8 cellular contexts compared by ENCODE assay signal in genomic region chr21:33403128-33403785, GRCh38. TPM values are rescaled to one million over a fixed set of nuclear protein-coding genes. Genes with fewer than 3 reads are reported as not detected.
DNase-seq lines count a peak whose midpoint lies in the region; ATAC-seq and TF ChIP-seq lines count a peak whose summit lies in the region.

Gene IFNGR2, plus strand, starts transcription at chr21:33403413. Its CDS starts 131 bp downstream, at chr21:33403544.

- no peaks in the 10 kb centered on the region for H3K9me3 ChIP-seq in HUES6 (ENCODE audit: control insufficient read depth, insufficient read depth, low read depth, low read length)
- H3K9me3 ChIP-seq in stomach = no peaks in the 10 kb centered on the region

- peak; percentile 69 for ATAC-seq in effector memory CD8-positive, alpha-beta T cell (replicated peaks)
- ATAC-seq in memory B cell (ENCODE audit: low read depth) = peak; percentile 67
- no peak for ATAC-seq in GM18502 (IDR thresholded peaks at IDR 0.05; ENCODE audit: poor library complexity, unreplicated experiment)

- peaks cover 0 to 8% of the 10 kb centered on the region in 2 donors for H3K4me1 Mint-ChIP-seq in effector memory CD8-positive, alpha-beta T cell (ENCODE audit: low read depth in 2 of 2)
- peaks cover 43% of the 10 kb centered on the region for H3K4me1 Mint-ChIP-seq in memory B cell

- TF ChIP-seq CTCF in stomach (IDR thresholded peaks at IDR 0.05) = no peak

- no peak within 1 kb of the TSS for H3K27ac Mint-ChIP-seq in effector memory CD8-positive, alpha-beta T cell
- H3K27ac Mint-ChIP-seq in memory B cell = peak within 1 kb of the TSS; percentile 93

- peak within 1 kb of the TSS; percentile 63 to 73 for H3K4me3 Mint-ChIP-seq in effector memory CD8-positive, alpha-beta T cell
- H3K4me3 Mint-ChIP-seq in memory B cell = peak within 1 kb of the TSS; percentile 100

- no peaks in the 10 kb centered on the region for H3K9me3 Mint-ChIP-seq in effector memory CD8-positive, alpha-beta T cell
- H3K9me3 Mint-ChIP-seq in memory B cell = no peaks in the 10 kb centered on the region

- no peaks in the 10 kb centered on the region for H3K27me3 ChIP-seq in HUES6 (ENCODE audit: control insufficient read depth, insufficient read depth, low read length)
- H3K27me3 ChIP-seq in stomach = no peaks in the 10 kb centered on the region

- peak within 1 kb of the TSS; percentile 77 for H3K4me3 ChIP-seq in HUES6 (ENCODE audit: low read depth, low read length)
- peak within 1 kb of the TSS; percentile 64 to 92 (median 86) for H3K4me3 ChIP-seq in stomach

- no peak for TF ChIP-seq EP300 in stomach (IDR thresholded peaks at IDR 0.05)

- no peaks in the 10 kb centered on the region; the same call in 1 of the 2 replicates for H3K36me3 ChIP-seq in HUES6 (ENCODE audit: control insufficient read depth, insufficient read depth, low read length)
- no peaks in the 10 kb centered on the region for H3K36me3 ChIP-seq in stomach

- TF ChIP-seq POLR2A in stomach (IDR thresholded peaks at IDR 0.05) = no peak

- H3K27me3 Mint-ChIP-seq in effector memory CD8-positive, alpha-beta T cell = peaks cover 33 to 69% of the 10 kb centered on the region in 2 donors
- H3K27me3 Mint-ChIP-seq in memory B cell = no peaks in the 10 kb centered on the region

- H3K4me1 ChIP-seq in HUES6 (ENCODE audit: control insufficient read depth, insufficient read depth, low read length) (peaks cover 14% of the 10 kb centered on the region), stomach (peaks cover 20 to 47% (median 41%) of the 10 kb centered on the region in 4 donors)

- H3K36me3 Mint-ChIP-seq in effector memory CD8-positive, alpha-beta T cell (ENCODE audit: insufficient read depth) = peaks cover 9% of the 10 kb centered on the region
- H3K36me3 Mint-ChIP-seq in memory B cell = peaks cover 17% of the 10 kb centered on the region

- H3K27ac ChIP-seq in HUES6 (ENCODE audit: low read depth, low read length) = peak within 1 kb of the TSS; percentile 69; the same call in 1 of the 2 replicates
- peak within 1 kb of the TSS; percentile 95 to 97 (median 97) for H3K27ac ChIP-seq in stomach

- intact Hi-C loops in stomach (cut with DNase I; ENCODE audit: low total_unique reads) = no loop called here

- peak within 1 kb of the TSS; percentile 62 for H3K9ac ChIP-seq in HUES6 (ENCODE audit: low read length)

- DNase-seq in NCI-H146 (lab: John Stamatoyannopoulos, UW) = peak; percentile 32
- no peak for DNase-seq in NCI-H146 treated with DMSO at 0.1 percent for 48 hours (lab: John Stamatoyannopoulos, UW; ENCODE audit: unreplicated experiment)
- DNase-seq in activated CD4-positive, alpha-beta T cell treated with anti-CD3 and anti-CD28 coated beads for 48 hours = peak; percentile 31
- DNase-seq in effector memory CD8-positive, alpha-beta T cell = peak in 1 of 3 experiments; percentile 21
- DNase-seq in memory B cell (ENCODE audit: low spot score in 2 of 2) = peak; percentile 48 to 68
- peak; percentile 43 for DNase-seq in stomach

- 0 to 1% (median 0%) methylated on average over 1 to 89 of the region's 89 CpGs for WGBS in stomach, 5 donors

RNA-seq across cellular contexts. Expression of gene IFNGR2, which starts in this region (rescaled TPM):
- 10 to 100 TPM; 35.2 to 89.3 (median 67.8) TPM for total RNA-seq in stomach
- 10 to 100 TPM; 42.2 to 79.7 (median 47.0) TPM for polyA plus RNA-seq in stomach
